In the genomic region with DNA sequence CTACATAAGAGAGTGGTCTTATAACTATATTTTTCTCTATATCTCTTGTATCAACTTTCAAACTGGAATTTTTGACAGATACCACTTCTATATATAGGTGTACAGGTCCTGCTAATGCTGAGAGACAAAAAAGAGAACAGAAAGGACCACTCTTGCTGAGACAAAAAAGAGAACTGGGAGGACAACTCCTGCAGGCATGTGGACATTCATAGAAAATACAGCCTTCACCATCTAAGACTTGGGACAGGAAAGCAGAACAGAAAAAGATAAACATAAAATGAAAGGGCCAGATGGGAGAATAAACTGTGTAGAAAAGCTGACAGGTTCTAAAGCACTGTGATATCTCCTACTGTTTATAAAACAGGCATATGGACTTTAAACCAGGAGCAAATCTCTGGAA, we compare ENCODE assay signal across 13 cellular contexts.
DNase-seq lines count a peak whose midpoint lies in the region; ATAC-seq and TF ChIP-seq lines count a peak whose summit lies in the region.
"Had no signal": no experiment of that assay in that cellular context is flagged by ENCODE, and none has a peak within 500 bp of the region (broad histone marks: within the 10 kb centered on the region; RNA-seq: fewer than 3 reads in every experiment).

No MANE protein-coding gene starts in this region.

- H3K27me3 ChIP-seq in SU-DHL-6 (ENCODE audit: low read length) = no peaks in the 10 kb centered on the region
- no peaks in the 10 kb centered on the region for H3K27me3 ChIP-seq in effector memory CD4-positive, alpha-beta T cell (replicated peaks; ENCODE audit: control insufficient read depth, insufficient read depth, low read length, poor library complexity, severe bottlenecking)
- H3K27me3 ChIP-seq: ascending aorta had no signal

- no peaks in the 10 kb centered on the region for H3K4me1 ChIP-seq in effector memory CD4-positive, alpha-beta T cell (ENCODE audit: control insufficient read depth, insufficient read depth, low read length, poor library complexity, severe bottlenecking)
- H3K4me1 ChIP-seq: ascending aorta had no signal

- peak overlapping the region; percentile 6; the same call in 1 of the 2 replicates for H3K9ac ChIP-seq in SU-DHL-6 (ENCODE audit: low read length)

- ATAC-seq in GM19023 (IDR thresholded peaks at IDR 0.05; ENCODE audit: unreplicated experiment) (peak; percentile 86), GM21825 (IDR thresholded peaks at IDR 0.05; ENCODE audit: unreplicated experiment) (peak; percentile 92), HG03175 (IDR thresholded peaks at IDR 0.05; ENCODE audit: unreplicated experiment) (peak; percentile 74)

- H3K4me3 ChIP-seq in SU-DHL-6 (ENCODE audit: insufficient read depth, low read length, poor library complexity, severe bottlenecking) = no peak overlapping the region
- H3K4me3 ChIP-seq in effector memory CD4-positive, alpha-beta T cell (ENCODE audit: insufficient read depth, low read depth, low read length, poor library complexity, severe bottlenecking) = no peak overlapping the region
- H3K4me3 ChIP-seq: ascending aorta had no signal

- peaks cover 16% of the 10 kb centered on the region; the same call in 1 of the 2 replicates for H3F3A ChIP-seq in SU-DHL-6 (ENCODE audit: insufficient read depth)

- TF ChIP-seq CTCF in SU-DHL-6 (IDR thresholded peaks at IDR 0.05; ENCODE audit: insufficient read depth, low read length, poor library complexity, severe bottlenecking) = no peak

- H3K9me3 ChIP-seq in SU-DHL-6 (ENCODE audit: insufficient read depth, low read length) = no peaks in the 10 kb centered on the region
- H3K9me3 ChIP-seq in effector memory CD4-positive, alpha-beta T cell (ENCODE audit: control insufficient read depth, low read length) = no peaks in the 10 kb centered on the region
- H3K9me3 ChIP-seq: ascending aorta had no signal

- H3K9me2 ChIP-seq in SU-DHL-6 (replicated peaks; ENCODE audit: insufficient read depth, low read length) = no peaks in the 10 kb centered on the region

- peaks cover 8% of the 10 kb centered on the region; the same call in 1 of the 2 replicates for H3K36me3 ChIP-seq in SU-DHL-6 (ENCODE audit: low read length)
- H3K36me3 ChIP-seq in effector memory CD4-positive, alpha-beta T cell (ENCODE audit: control insufficient read depth, insufficient read depth, low read length) = no peaks in the 10 kb centered on the region
- H3K36me3 ChIP-seq: ascending aorta had no signal

- DNase-seq in effector memory CD4-positive, alpha-beta T cell = no peak
- DNase-seq in NCI-H2081 (lab: John Stamatoyannopoulos, UW) (no peak), occipital lobe (lab: John Stamatoyannopoulos, UW) (no peak), CD1c-positive myeloid dendritic cell (ENCODE audit: extremely low spot score) (no peak)
- DNase-seq: activated CD8-positive, alpha-beta memory T cell treated with anti-CD3 and anti-CD28 coated beads, Interleukin-2, amount 50 U/mL, for 48 hours; CD4-positive, alpha-beta T cell; HFFc6; T1000 had no signal

- peak overlapping the region; percentile 37 for H3K4me2 ChIP-seq in SU-DHL-6 (ENCODE audit: low read depth, low read length, poor library complexity, severe bottlenecking)

- H3K79me2 ChIP-seq in SU-DHL-6 (ENCODE audit: insufficient read depth, low read length) = no peaks in the 10 kb centered on the region

- H4K20me1 ChIP-seq in SU-DHL-6 (ENCODE audit: low read depth, low read length) = no peaks in the 10 kb centered on the region

- H2AFZ ChIP-seq in SU-DHL-6 (ENCODE audit: low read depth, low read length, severe bottlenecking) = peak overlapping the region; percentile 23

- peak overlapping the region; percentile 65 for H3K27ac ChIP-seq in SU-DHL-6 (ENCODE audit: low read depth, low read length)
- H3K27ac ChIP-seq in effector memory CD4-positive, alpha-beta T cell (ENCODE audit: insufficient read depth, low read length, poor library complexity, severe bottlenecking) = no peak overlapping the region
- H3K27ac ChIP-seq: ascending aorta had no signal
